Comparison of ENCODE assay signal across 17 cellular contexts in genomic region chr5:88979717-88980116, GRCh38.
DNase-seq lines count a peak whose midpoint lies in the region; ATAC-seq and TF ChIP-seq lines count a peak whose summit lies in the region.
"Had no signal": no experiment of that assay in that cellular context is flagged by ENCODE, and none has a peak within 500 bp of the region (broad histone marks: within the 10 kb centered on the region; RNA-seq: fewer than 3 reads in every experiment).

No MANE protein-coding gene starts in this region.

- no peak overlapping the region for H3K4me3 Mint-ChIP-seq in activated T-cell treated with anti-CD3 and anti-CD28 coated beads, Interleukin-2, amount 50 U/mL, for 24 hours
- H3K4me3 Mint-ChIP-seq: CD4-positive, alpha-beta memory T cell; H9 had no signal

- no peaks in the 10 kb centered on the region for H3K36me3 ChIP-seq in neural cell (ENCODE audit: insufficient read depth, low read length)
- H3K36me3 ChIP-seq: BE2C had no signal

- no peak overlapping the region for H3K4me2 ChIP-seq in neural cell (ENCODE audit: low read length)

- no peak for TF ChIP-seq RAD21 in neural cell (conservative IDR thresholded peaks at IDR 0.05)

- ATAC-seq in GM18511 (IDR thresholded peaks at IDR 0.05; ENCODE audit: unreplicated experiment) = peak; percentile 26
- peak; percentile 27 for ATAC-seq in GM19395 (IDR thresholded peaks at IDR 0.05; ENCODE audit: unreplicated experiment)
- ATAC-seq in GM21381 (IDR thresholded peaks at IDR 0.05; ENCODE audit: unreplicated experiment) = no peak
- ATAC-seq: Panc1 had no signal

- H3F3A ChIP-seq in neural cell (ENCODE audit: insufficient read depth, low read length, poor library complexity, severe bottlenecking) = peaks cover 6% of the 10 kb centered on the region

- no peaks in the 10 kb centered on the region for H3K27me3 ChIP-seq in neural cell (ENCODE audit: insufficient read depth, low read depth, low read length)
- H3K27me3 ChIP-seq: BE2C had no signal

- H3K9me3 Mint-ChIP-seq in activated T-cell treated with anti-CD3 and anti-CD28 coated beads, Interleukin-2, amount 50 U/mL, for 24 hours = no peaks in the 10 kb centered on the region
- H3K9me3 Mint-ChIP-seq: H9 had no signal

- H3K36me3 Mint-ChIP-seq in activated T-cell treated with anti-CD3 and anti-CD28 coated beads, Interleukin-2, amount 50 U/mL, for 24 hours (ENCODE audit: low read depth) = no peaks in the 10 kb centered on the region
- H3K36me3 Mint-ChIP-seq: CD4-positive, alpha-beta memory T cell had no signal

- DNase-seq in NCI-H2227 treated with DMSO at 0.1 percent for 48 hours (lab: John Stamatoyannopoulos, UW) = peak; percentile 9
- DNase-seq in NCI-H2196 (lab: John Stamatoyannopoulos, UW; ENCODE audit: unreplicated experiment) = no peak
- DNase-seq in activated T-cell treated with anti-CD3 and anti-CD28 coated beads, Interleukin-2, amount 50 U/mL, for 24 hours = no peak
- DNase-seq: BE2C; Calu3; CD4-positive, alpha-beta memory T cell; DMS79; H9; KG1; NCI-H1417 treated with DMSO at 0.1 percent for 48 hours; NCI-H2029; NCI-H524 had no signal

- no peak overlapping the region for H2AFZ ChIP-seq in neural cell (ENCODE audit: low read depth, low read length)

- H3K9me3 ChIP-seq in neural cell (ENCODE audit: low read length) = no peaks in the 10 kb centered on the region
- H3K9me3 ChIP-seq: BE2C had no signal

- H3K27ac ChIP-seq in neural cell (ENCODE audit: low read length) = peak overlapping the region; percentile 28

- no peaks in the 10 kb centered on the region for H3K79me2 ChIP-seq in neural cell (replicated peaks; ENCODE audit: insufficient read depth, low read length)

- no peaks in the 10 kb centered on the region for H3K27me3 Mint-ChIP-seq in activated T-cell treated with anti-CD3 and anti-CD28 coated beads, Interleukin-2, amount 50 U/mL, for 24 hours
- H3K27me3 Mint-ChIP-seq: CD4-positive, alpha-beta memory T cell had no signal

- peaks cover 18% of the 10 kb centered on the region for H3K4me1 Mint-ChIP-seq in activated T-cell treated with anti-CD3 and anti-CD28 coated beads, Interleukin-2, amount 50 U/mL, for 24 hours (ENCODE audit: low read depth)
- H3K4me1 Mint-ChIP-seq: CD4-positive, alpha-beta memory T cell had no signal

- H3K9ac ChIP-seq in neural cell (ENCODE audit: low read length) = no peak overlapping the region

- H3K9me2 ChIP-seq in neural cell (ENCODE audit: insufficient read depth, low read length) = no peaks in the 10 kb centered on the region

- TF ChIP-seq CTCF in neural cell (IDR thresholded peaks at IDR 0.05; ENCODE audit: poor library complexity, severe bottlenecking) = no peak

- TF ChIP-seq EP300 in neural cell (conservative IDR thresholded peaks at IDR 0.05; ENCODE audit: poor library complexity, severe bottlenecking) = no peak

- H4K20me1 ChIP-seq in neural cell (ENCODE audit: insufficient read depth) = no peaks in the 10 kb centered on the region

- H3K4me3 ChIP-seq in neural cell (ENCODE audit: low read length) = peak overlapping the region; percentile 15

- no peak overlapping the region for H3K27ac Mint-ChIP-seq in activated T-cell treated with anti-CD3 and anti-CD28 coated beads, Interleukin-2, amount 50 U/mL, for 24 hours
- H3K27ac Mint-ChIP-seq: CD4-positive, alpha-beta memory T cell; H9 had no signal

TF ChIP-seq in neural cell, 6 proteins besides CTCF, POLR2A, EP300 and RAD21:
- no peak for TF ChIP-seq EZH2 (IDR thresholded peaks at IDR 0.05; ENCODE audit: borderline replicate concordance, insufficient read depth, low read length, poor library complexity, severe bottlenecking)
- peak; percentile 59 for TF ChIP-seq POLR2AphosphoS5 (IDR thresholded peaks at IDR 0.05)
- TF ChIP-seq SMC3 (conservative IDR thresholded peaks at IDR 0.05; ENCODE audit: poor library complexity) = no peak
- TF ChIP-seq REST (IDR thresholded peaks at IDR 0.05; ENCODE audit: borderline replicate concordance) = no peak
- no peak for TF ChIP-seq MXI1 (conservative IDR thresholded peaks at IDR 0.05; ENCODE audit: poor library complexity, severe bottlenecking)
- no peak for TF ChIP-seq TAF1 (IDR thresholded peaks at IDR 0.05; ENCODE audit: low read depth)
TF ChIP-seq in neural cell: peak in this region for 1.
